Comparison of ENCODE assay signal across 9 cellular contexts in the genomic region with DNA sequence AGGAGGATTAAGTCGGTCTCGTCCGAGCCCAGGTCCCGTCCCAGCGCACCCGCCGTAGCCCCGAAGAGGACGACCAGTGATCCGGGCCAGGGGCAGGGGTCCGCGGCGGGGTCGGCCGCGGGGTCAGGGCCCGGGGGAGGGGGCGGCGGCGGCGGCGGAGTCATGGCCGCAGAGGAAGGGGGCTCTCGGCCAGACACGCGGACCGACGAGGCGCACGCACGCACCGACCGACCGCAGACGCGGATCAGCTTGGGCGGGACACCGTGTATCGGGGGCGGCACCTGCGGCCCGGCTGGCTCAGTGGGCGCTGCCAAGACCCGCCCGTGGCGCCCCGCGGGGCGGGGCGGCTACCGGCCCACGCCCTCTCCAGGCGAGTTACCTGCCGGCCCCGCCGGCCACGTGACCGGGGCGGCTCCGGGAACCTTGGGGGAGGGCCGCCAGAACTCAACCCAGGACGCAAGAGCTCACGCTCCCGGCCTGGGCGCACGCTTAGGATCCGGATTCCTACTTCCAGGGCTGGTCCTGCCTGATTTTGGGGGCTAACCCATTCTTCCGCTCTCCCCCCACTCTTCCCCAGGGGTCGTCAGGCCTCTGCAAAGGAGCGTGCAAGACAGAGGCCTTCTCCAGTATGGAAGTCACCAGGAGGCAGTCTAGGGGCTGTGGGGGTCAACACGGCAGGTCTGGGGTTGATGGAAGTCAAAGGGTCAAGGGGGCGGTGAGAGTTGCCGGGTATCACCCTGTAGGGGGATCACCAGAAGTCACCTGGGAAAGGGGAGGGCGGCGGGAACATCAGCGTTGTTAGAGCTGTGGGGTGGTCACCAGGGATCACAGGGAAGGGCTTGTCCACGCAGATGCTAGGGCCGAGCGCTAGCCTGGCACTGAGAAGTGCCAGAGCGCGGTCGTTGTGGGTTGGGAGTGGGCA. TPM values are rescaled to one million over a fixed set of nuclear protein-coding genes. Genes with fewer than 3 reads are reported as not detected.
DNase-seq lines count a peak whose midpoint lies in the region; ATAC-seq, FAIRE-seq and TF ChIP-seq lines count a peak whose summit lies in the region.
"Had no signal": no experiment of that assay in that cellular context is flagged by ENCODE, and none has a peak within 500 bp of the region (broad histone marks: within the 10 kb centered on the region; RNA-seq: fewer than 3 reads in every experiment).

ESRP2 (minus strand) TSS at position 246 of the 922 bp plus-strand sequence; CDS start at position 164, 82 bp downstream.

- peaks cover 48% of the 10 kb centered on the region for H3K27me3 Mint-ChIP-seq in brain

- no peaks in the 10 kb centered on the region for H3K9me3 ChIP-seq in NT2/D1 (ENCODE audit: insufficient read depth, low read length)
- H3K9me3 ChIP-seq in kidney (ENCODE audit: control insufficient read depth in 1 of 2, low read length in 2 of 2) = no peaks in the 10 kb centered on the region

- H3K9me3 Mint-ChIP-seq in brain = peaks cover 0 to 5% (median 0%) of the 10 kb centered on the region in 5 experiments
- no peaks in the 10 kb centered on the region for H3K9me3 Mint-ChIP-seq in stimulated activated effector memory CD8-positive, alpha-beta T cell treated with anti-CD3 and anti-CD28 coated beads, Interleukin-12 subunit alpha, Interleukin-12 subunit beta, amount 100 ng/mL, for 72 hours

- TF ChIP-seq CTCF in brain (conservative IDR thresholded peaks at IDR 0.05) (no peak), kidney (IDR thresholded peaks at IDR 0.05; ENCODE audit: borderline replicate concordance, extremely low read depth, insufficient read depth) (no peak)

- peak; percentile 1 for ATAC-seq in stimulated activated effector memory CD8-positive, alpha-beta T cell treated with anti-CD3 and anti-CD28 coated beads, Interleukin-12 subunit alpha, Interleukin-12 subunit beta, amount 100 ng/mL, for 72 hours
- no peak for ATAC-seq in HG03196 (IDR thresholded peaks at IDR 0.05; ENCODE audit: unreplicated experiment)

- peak within 1 kb of the TSS; percentile 87 for H3K9ac ChIP-seq in NT2/D1 (ENCODE audit: insufficient read length, low read depth)
- peak within 1 kb of the TSS; percentile 67 to 98 for H3K9ac ChIP-seq in kidney (ENCODE audit: low read length in 2 of 2)

- DNase-seq in NCI-H524 (lab: John Stamatoyannopoulos, UW) (peak; percentile 17 to 40), NCI-H524 treated with DMSO at 0.1 percent for 48 hours (lab: John Stamatoyannopoulos, UW) (no peak), NT2/D1 (ENCODE audit: low read depth, low spot score) (no peak), kidney (peak; percentile 96), GF-D8 (lab: John Stamatoyannopoulos, UW) (no peak)
- DNase-seq in stimulated activated effector memory CD8-positive, alpha-beta T cell treated with anti-CD3 and anti-CD28 coated beads, Interleukin-12 subunit alpha, Interleukin-12 subunit beta, amount 100 ng/mL, for 72 hours (ENCODE audit: low spot score in 2 of 2) = no peak
- DNase-seq: DND-41 had no signal

- peak within 1 kb of the TSS; percentile 85 to 94 (median 89) for H3K4me3 Mint-ChIP-seq in brain
- H3K4me3 Mint-ChIP-seq in stimulated activated effector memory CD8-positive, alpha-beta T cell treated with anti-CD3 and anti-CD28 coated beads, Interleukin-12 subunit alpha, Interleukin-12 subunit beta, amount 100 ng/mL, for 72 hours = peak within 1 kb of the TSS; percentile 98

- peak within 1 kb of the TSS; percentile 89 for H3K4me3 ChIP-seq in NT2/D1 (ENCODE audit: insufficient read length, low read depth)
- peak within 1 kb of the TSS; percentile 68 to 81 for H3K4me3 ChIP-seq in kidney (ENCODE audit: low read length in 2 of 2)

- peaks cover 29% of the 10 kb centered on the region for H3K27me3 ChIP-seq in NT2/D1 (ENCODE audit: insufficient read depth, insufficient read length)

- peak within 1 kb of the TSS; percentile 69 to 85 (median 78) for H3K27ac Mint-ChIP-seq in brain
- peak within 1 kb of the TSS; percentile 94 for H3K27ac Mint-ChIP-seq in stimulated activated effector memory CD8-positive, alpha-beta T cell treated with anti-CD3 and anti-CD28 coated beads, Interleukin-12 subunit alpha, Interleukin-12 subunit beta, amount 100 ng/mL, for 72 hours

- H3K27ac ChIP-seq in kidney (ENCODE audit: low read depth in 2 of 2, low read length in 2 of 2) = peak within 1 kb of the TSS; percentile 93 to 94

- intact Hi-C loops in kidney (cut with DNase I) = no loop called here

- H3K36me3 Mint-ChIP-seq in brain = no peaks in the 10 kb centered on the region
- peaks cover 30% of the 10 kb centered on the region for H3K36me3 Mint-ChIP-seq in stimulated activated effector memory CD8-positive, alpha-beta T cell treated with anti-CD3 and anti-CD28 coated beads, Interleukin-12 subunit alpha, Interleukin-12 subunit beta, amount 100 ng/mL, for 72 hours

- H3K4me1 ChIP-seq in NT2/D1 (ENCODE audit: insufficient read depth, insufficient read length) = peaks cover 11% of the 10 kb centered on the region
- peaks cover 17 to 21% of the 10 kb centered on the region in 2 donors for H3K4me1 ChIP-seq in kidney (ENCODE audit: control insufficient read depth in 1 of 2, insufficient read depth in 1 of 2, low read depth in 1 of 2, low read length in 2 of 2)

- H3K4me1 Mint-ChIP-seq in brain = peaks cover 19% of the 10 kb centered on the region
- H3K4me1 Mint-ChIP-seq in stimulated activated effector memory CD8-positive, alpha-beta T cell treated with anti-CD3 and anti-CD28 coated beads, Interleukin-12 subunit alpha, Interleukin-12 subunit beta, amount 100 ng/mL, for 72 hours = peaks cover 46% of the 10 kb centered on the region

- FAIRE-seq in kidney (lab: Jason Lieb, UNC) = no peak

- H3K36me3 ChIP-seq in NT2/D1 (ENCODE audit: insufficient read depth, insufficient read length, low read length) (peaks cover 17% of the 10 kb centered on the region), kidney (ENCODE audit: control insufficient read depth in 1 of 2, insufficient read depth in 2 of 2, low read length in 2 of 2) (peaks cover 9 to 15% of the 10 kb centered on the region in 2 donors)

RNA-seq across cellular contexts. Expression of gene ESRP2, which starts in this region (rescaled TPM):
- polyA plus RNA-seq in brain (ENCODE audit: insufficient read depth, low read depth, low replicate concordance) = 1.8 TPM
- total RNA-seq in kidney = 32.9 TPM
- 19.1 TPM for polyA plus RNA-seq in kidney (ENCODE audit: insufficient read depth, low read depth, low replicate concordance)

Comparison
In these comparisons a context has a peak if more than half of its experiments do, and no peak if none do; other contexts are left out.
1. DNase-seq: peak in NCI-H524 (2 of 2) and kidney (single experiment); none in NCI-H524 treated with DMSO at 0.1 percent for 48 hours (single experiment), NT2/D1 (single experiment), stimulated activated effector memory CD8-positive, alpha-beta T cell treated with anti-CD3 and anti-CD28 coated beads, Interleukin-12 subunit alpha, Interleukin-12 subunit beta, amount 100 ng/mL, for 72 hours (0 of 2) and GF-D8 (single experiment).